Comparison of ENCODE assay signal across 20 cellular contexts in genomic region chr2:181907005-181907549, GRCh38. TPM values are rescaled to one million over a fixed set of nuclear protein-coding genes. Genes with fewer than 3 reads are reported as not detected.
DNase-seq lines count a peak whose midpoint lies in the region; ATAC-seq and TF ChIP-seq lines count a peak whose summit lies in the region.
"Had no signal": no experiment of that assay in that cellular context is flagged by ENCODE, and none has a peak within 500 bp of the region (broad histone marks: within the 10 kb centered on the region; RNA-seq: fewer than 3 reads in every experiment).

No MANE protein-coding gene starts in this region.

- H3K9me3 ChIP-seq in PC-3 (ENCODE audit: low read length) = no peaks in the 10 kb centered on the region
- no peaks in the 10 kb centered on the region for H3K9me3 ChIP-seq in breast epithelium
- H3K9me3 ChIP-seq: BLaER1, thyroid gland had no signal

- intact Hi-C loops in PC-3 (cut with micrococcal nuclease) (loop anchor here (10.0 kb wide), 1 partner anchor 332 kb away; no protein-coding TSS in a partner anchor), breast epithelium (cut with DNase I; ENCODE audit: low total_unique reads) (no loop called here)

- DNase-seq in PC-3 (no peak), KBM-7 (no peak), breast epithelium (ENCODE audit: low spot score in 2 of 2) (no peak)
- no peak for DNase-seq in naive thymus-derived CD8-positive, alpha-beta T cell
- DNase-seq: activated B cell treated with CpG ODN at 0.5 μM for 24 hours; HCEC 1CT; NCI-H146; NCI-H524; right cardiac atrium; RPMI8226; stimulated activated CD4-positive, alpha-beta T cell treated with anti-CD3 and anti-CD28 coated beads, Interleukin-1b, Interleukin-23, amount 100 ng/mL, for 48 hours; T-helper 1 cell; thyroid gland had no signal

- no peak for TF ChIP-seq CTCF in PC-3 (conservative IDR thresholded peaks at IDR 0.05; ENCODE audit: low read depth, low read length)
- TF ChIP-seq CTCF in breast epithelium (IDR thresholded peaks at IDR 0.05) = no peak

- no peak overlapping the region for H3K27ac ChIP-seq in PC-3 (ENCODE audit: low read length)
- no peak overlapping the region for H3K27ac ChIP-seq in breast epithelium
- H3K27ac ChIP-seq: BLaER1, KMS-11, thyroid gland had no signal

- H3K4me3 Mint-ChIP-seq in naive thymus-derived CD8-positive, alpha-beta T cell = no peak overlapping the region
- H3K4me3 Mint-ChIP-seq: activated B cell treated with CpG ODN at 0.5 μM for 24 hours, neural crest cell had no signal

- H3K36me3 Mint-ChIP-seq in naive thymus-derived CD8-positive, alpha-beta T cell = peaks cover 7 to 56% (median 28%) of the 10 kb centered on the region in 3 donors

- H3K79me2 ChIP-seq in PC-3 (ENCODE audit: low read length) = peaks cover 45% of the 10 kb centered on the region

- H3K27me3 Mint-ChIP-seq in naive thymus-derived CD8-positive, alpha-beta T cell = no peaks in the 10 kb centered on the region
- H3K27me3 Mint-ChIP-seq: activated B cell treated with CpG ODN at 0.5 μM for 24 hours had no signal

- in situ Hi-C loops in KBM-7 (cut with MboI; ENCODE audit: low pct_unique_long_range_greater_than_20kb, low sequenced_read_pairs) = no loop called here

- no peaks in the 10 kb centered on the region for H3K9me2 ChIP-seq in PC-3 (replicated peaks; ENCODE audit: low read length)

- POLR2A ChIA-PET in PC-3 (lab: Charles Lee; ENCODE audit: unreplicated experiment) = no interaction called here
- POLR2A ChIA-PET in naive thymus-derived CD8-positive, alpha-beta T cell (lab: Charles Lee) = no interaction called here

- H3F3A ChIP-seq in PC-3 (ENCODE audit: low read length, unreplicated experiment) = no peaks in the 10 kb centered on the region

- no peak overlapping the region for H3K4me3 ChIP-seq in PC-3 (ENCODE audit: low read length)
- no peak overlapping the region for H3K4me3 ChIP-seq in breast epithelium
- H3K4me3 ChIP-seq: BLaER1, thyroid gland had no signal

- no peak overlapping the region for H3K27ac Mint-ChIP-seq in naive thymus-derived CD8-positive, alpha-beta T cell
- H3K27ac Mint-ChIP-seq: activated B cell treated with CpG ODN at 0.5 μM for 24 hours had no signal

- no peak for TF ChIP-seq POLR2A in breast epithelium (IDR thresholded peaks at IDR 0.05)

- H3K4me1 ChIP-seq in PC-3 (ENCODE audit: insufficient read depth, low read length) (no peaks in the 10 kb centered on the region), breast epithelium (no peaks in the 10 kb centered on the region)

- peaks cover 4 to 31% (median 9%) of the 10 kb centered on the region in 4 donors for H3K4me1 Mint-ChIP-seq in naive thymus-derived CD8-positive, alpha-beta T cell

- no TSS peak for BruUV-seq in PC-3 (replicated peaks; lab: Mats Ljungman, UMichigan)

- no peak overlapping the region for H3K9ac ChIP-seq in PC-3 (ENCODE audit: low read length)
- H3K9ac ChIP-seq: BLaER1, KMS-11 had no signal

- H2AFZ ChIP-seq in PC-3 (ENCODE audit: low read length) = no peak overlapping the region

- H3K9me3 Mint-ChIP-seq in naive thymus-derived CD8-positive, alpha-beta T cell = no peaks in the 10 kb centered on the region
- H3K9me3 Mint-ChIP-seq: activated B cell treated with CpG ODN at 0.5 μM for 24 hours, neural crest cell had no signal

- H3K27me3 ChIP-seq in PC-3 (ENCODE audit: low read length) (no peaks in the 10 kb centered on the region), breast epithelium (no peaks in the 10 kb centered on the region)
- H3K27me3 ChIP-seq: BLaER1, thyroid gland had no signal

- CTCF ChIA-PET in PC-3 (lab: Charles Lee) = no interaction called here

- peaks cover 77% of the 10 kb centered on the region for H3K36me3 ChIP-seq in PC-3 (ENCODE audit: low read depth, low read length)
- H3K36me3 ChIP-seq in breast epithelium = peaks cover 7% of the 10 kb centered on the region

- no peak overlapping the region for H3K4me2 ChIP-seq in PC-3 (ENCODE audit: low read length)
- H3K4me2 ChIP-seq: BLaER1, KMS-11 had no signal

- ATAC-seq in GM18519 (IDR thresholded peaks at IDR 0.05; ENCODE audit: low FRiP score, unreplicated experiment) (peak; percentile 30), GM21381 (IDR thresholded peaks at IDR 0.05; ENCODE audit: unreplicated experiment) (peak; percentile 50), HG02870 (IDR thresholded peaks at IDR 0.05; ENCODE audit: unreplicated experiment) (peak; percentile 59), PC-3 (peak; percentile 38; the same call in 1 of the 2 replicates), HG03108 (IDR thresholded peaks at IDR 0.05; ENCODE audit: unreplicated experiment) (no peak)
- ATAC-seq in naive thymus-derived CD8-positive, alpha-beta T cell = no peak
- ATAC-seq: right cardiac atrium had no signal

- peaks cover 5% of the 10 kb centered on the region; the same call in 1 of the 2 replicates for H4K20me1 ChIP-seq in PC-3 (ENCODE audit: low read length)

RNA-seq across cellular contexts. Expression of gene ITPRID2, which starts 15.5 kb away (rescaled TPM):
- 113 and 145 TPM in 2 replicates for total RNA-seq in PC-3 (2014; rRNA removed)
- total RNA-seq in naive thymus-derived CD8-positive, alpha-beta T cell = 10 to 100 TPM; 55.7 to 58.4 TPM
- 1 to 10 TPM; 1.8 to 4.6 (median 3.4) TPM for polyA plus RNA-seq in naive thymus-derived CD8-positive, alpha-beta T cell
- total RNA-seq in breast epithelium = 100 to 1,000 TPM in 1 of 3 donors, 10 to 100 TPM in 2; 67.2 to 170 (median 98.9) TPM

Comparison
In these comparisons a context has a peak if more than half of its experiments do, and no peak if none do; other contexts are left out.
1. ATAC-seq: peak in GM18519 (single experiment), GM21381 (single experiment), HG02870 (single experiment) and PC-3 (single experiment); none in naive thymus-derived CD8-positive, alpha-beta T cell (0 of 2) and HG03108 (single experiment).